Comparison of ENCODE assay signal across 8 cellular contexts in genomic region chr17:47789611-47790520, GRCh38. TPM values are rescaled to one million over a fixed set of nuclear protein-coding genes. Genes with fewer than 3 reads are reported as not detected.
DNase-seq lines count a peak whose midpoint lies in the region; ATAC-seq, FAIRE-seq and TF ChIP-seq lines count a peak whose summit lies in the region.

No MANE protein-coding gene starts in this region.

- peak; percentile 73 to 74 for ATAC-seq in CD4-positive, CD25-positive, alpha-beta regulatory T cell (ENCODE audit: low read depth in 2 of 2)
- ATAC-seq in K562 = peak; percentile 99
- ATAC-seq in HG03442 (IDR thresholded peaks at IDR 0.05; ENCODE audit: unreplicated experiment) = no peak

- intact Hi-C loops in K562 (cut with micrococcal nuclease) = no loop called here
- intact Hi-C loops in spleen (cut with DNase I; ENCODE audit: low total_unique reads) = loop anchor here (10.0 kb wide), 1 partner anchor 95 kb away; the partner anchor contains the start of gene TBKBP1

- POLR2A ChIA-PET in K562 (lab: Yijun Ruan, JAX) = interaction anchor here (0.6 kb wide), 1 partner anchor 71 kb away, joined by 4 read pairs; no protein-coding TSS in a partner anchor

- H3K4me1 Mint-ChIP-seq in CD4-positive, CD25-positive, alpha-beta regulatory T cell = peaks cover 0 to 11% (median 5%) of the 10 kb centered on the region in 4 donors

- TF ChIP-seq CTCF in K562 (IDR thresholded peaks at IDR 0.05 in 2 of 3, conservative IDR thresholded peaks at IDR 0.05 in 1 of 3; ENCODE audit: insufficient read depth in 2 of 3, low read depth in 1 of 3, low read length in 3 of 3) (peak; percentile 60 to 72 (median 61)), spleen (IDR thresholded peaks at IDR 0.05 in 8 of 11, conservative IDR thresholded peaks at IDR 0.05 in 3 of 11) (peak in 10 of 11 experiments; percentile 11 to 64 (median 45))

- H3K4me3 Mint-ChIP-seq in CD4-positive, CD25-positive, alpha-beta regulatory T cell = peak overlapping the region in 3 of 4 donors; percentile 47 to 68 (median 62)

- no peaks in the 10 kb centered on the region for H3K9me1 ChIP-seq in K562 (ENCODE audit: control insufficient read depth, insufficient read depth, low read length)

- no peaks in the 10 kb centered on the region for H3K36me3 ChIP-seq in CD4-positive, CD25-positive, alpha-beta regulatory T cell (ENCODE audit: control insufficient read depth, insufficient read depth, low read length)
- H3K36me3 ChIP-seq in K562 (ENCODE audit: control insufficient read depth, insufficient read depth, low read length) (no peaks in the 10 kb centered on the region), spleen (no peaks in the 10 kb centered on the region)

- no peaks in the 10 kb centered on the region for H3K36me3 Mint-ChIP-seq in CD4-positive, CD25-positive, alpha-beta regulatory T cell

- 2% methylated on average over 41 of the region's 69 CpGs for WGBS in K562 (ENCODE audit: insufficient coverage, low coverage, missing lambda C conversion rate)
- 1 to 3% (median 2%) methylated on average over 33 to 69 of the region's 69 CpGs for WGBS in spleen, 5 donors

- H3K27ac ChIP-seq in CD4-positive, CD25-positive, alpha-beta regulatory T cell (ENCODE audit: insufficient read depth, low read length, poor library complexity, severe bottlenecking) = no peak overlapping the region
- H3K27ac ChIP-seq in K562 (ENCODE audit: extremely low read depth, low read depth, low read length) (no peak overlapping the region), spleen (no peak overlapping the region)

- peaks cover 81% of the 10 kb centered on the region for H3K27me3 Mint-ChIP-seq in CD4-positive, CD25-positive, alpha-beta regulatory T cell

- no TSS peak for BruUV-seq in K562 (replicated peaks; lab: Mats Ljungman, UMichigan)

- no peaks in the 10 kb centered on the region for H3K79me2 ChIP-seq in K562 (ENCODE audit: control insufficient read depth, insufficient read depth, low read length)

- no peak for TF ChIP-seq EP300 in K562 (IDR thresholded peaks at IDR 0.05; ENCODE audit: low read length)

- no peak overlapping the region for H3K4me3 ChIP-seq in CD4-positive, CD25-positive, alpha-beta regulatory T cell (ENCODE audit: low read depth, low read length)
- H3K4me3 ChIP-seq in K562 (no peak overlapping the region), spleen (peak overlapping the region; percentile 14 to 69 (median 44))

- peaks cover 36% of the 10 kb centered on the region for H3K27me3 ChIP-seq in CD4-positive, CD25-positive, alpha-beta regulatory T cell (ENCODE audit: control insufficient read depth, insufficient read depth, low read length)
- H3K27me3 ChIP-seq in K562 (ENCODE audit: control insufficient read depth in 2 of 2, insufficient read depth in 2 of 2, low read length in 2 of 2) = peaks cover 21 to 33% of the 10 kb centered on the region in 2 experiments; a peak in 3 of 5 replicates
- H3K27me3 ChIP-seq in spleen (replicated peaks in 1 of 7) = peaks cover 0 to 94% (median 70%) of the 10 kb centered on the region in 7 donors

- 0 out of 4 replicates have a peak overlapping the region, but pooled peaks of 1 of the 2 experiments have one; percentile 13 for H3K9ac ChIP-seq in K562 (ENCODE audit: insufficient read depth in 1 of 2, low read depth in 2 of 2, low read length in 2 of 2)

- TF ChIP-seq RAD21 in K562 (CRISPR knock-in tag; conservative IDR thresholded peaks at IDR 0.05 in 1 of 2, IDR thresholded peaks at IDR 0.05 in 1 of 2) = peak; percentile 42 to 76

- no peak for FAIRE-seq in K562 (lab: Jason Lieb, UNC)

- no peaks in the 10 kb centered on the region for H4K20me1 ChIP-seq in K562 (replicated peaks; ENCODE audit: control insufficient read depth, insufficient read depth, low read length)

- H2AFZ ChIP-seq in K562 (ENCODE audit: low read depth, low read length) = no peak overlapping the region; the same call in 1 of the 2 replicates

- CTCF ChIA-PET in K562 (lab: Yijun Ruan, JAX; ENCODE audit: low intra/inter-chr PET ratio) = interaction anchor here (0.6 kb wide), 1 partner anchor 92 kb away, joined by 3 read pairs; no protein-coding TSS in a partner anchor

- peaks cover 8% of the 10 kb centered on the region for H3K4me1 ChIP-seq in CD4-positive, CD25-positive, alpha-beta regulatory T cell (ENCODE audit: control insufficient read depth, insufficient read depth, low read length, poor library complexity, severe bottlenecking)
- H3K4me1 ChIP-seq in K562 (replicated peaks in 1 of 2; ENCODE audit: control insufficient read depth in 2 of 2, insufficient read depth in 2 of 2, low read length in 2 of 2) = peaks cover 0 to 9% of the 10 kb centered on the region in 2 experiments; a peak in 2 of 5 replicates
- H3K4me1 ChIP-seq in spleen = peaks cover 9 to 16% (median 10%) of the 10 kb centered on the region in 6 donors

- DNase-seq in CD4-positive, CD25-positive, alpha-beta regulatory T cell = peak in 2 of 3 donors; percentile 30 to 64
- DNase-seq in HuH-7.5 (ENCODE audit: low spot score) = peak; percentile 47
- DNase-seq in T-helper 1 cell = peak in 3 of 5 donors; percentile 25 to 66 (median 32)
- peak; percentile 26 to 71 (median 49) for DNase-seq in K562 (ENCODE audit: extremely low read depth in 1 of 4, low spot score in 3 of 4)
- peak; percentile 85 for DNase-seq in iPS-NIHi11 (ENCODE audit: low spot score)
- peak; percentile 85 for DNase-seq in spleen
- no peak for DNase-seq in NAMALWA (ENCODE audit: low spot score)

- H3K9me3 ChIP-seq in CD4-positive, CD25-positive, alpha-beta regulatory T cell (ENCODE audit: control insufficient read depth in 2 of 2, low read length in 2 of 2) = no peaks in the 10 kb centered on the region
- H3K9me3 ChIP-seq in K562 (replicated peaks; ENCODE audit: control insufficient read depth, insufficient read depth, low read depth, low read length) (no peaks in the 10 kb centered on the region), spleen (no peaks in the 10 kb centered on the region)

- TF ChIP-seq POLR2A in K562 (conservative IDR thresholded peaks at IDR 0.05) (no peak), spleen (IDR thresholded peaks at IDR 0.05) (no peak)

- peak overlapping the region; percentile 48; the same call in 1 of the 2 replicates for H3K4me2 ChIP-seq in K562 (ENCODE audit: insufficient read depth, low read length)

- peaks cover 0 to 3% (median 0%) of the 10 kb centered on the region in 7 donors for H3K9me3 Mint-ChIP-seq in CD4-positive, CD25-positive, alpha-beta regulatory T cell

- in situ Hi-C loops in K562 (cut with MboI) = no loop called here

- H3K27ac Mint-ChIP-seq in CD4-positive, CD25-positive, alpha-beta regulatory T cell = no peak overlapping the region

RNA-seq across cellular contexts. Expression of gene OSBPL7, which starts 31.7 kb away (rescaled TPM):
- 46.1 TPM for total RNA-seq in CD4-positive, CD25-positive, alpha-beta regulatory T cell
- 1 to 10 TPM; 2.1 to 5.1 (median 3.4) TPM for polyA plus RNA-seq in CD4-positive, CD25-positive, alpha-beta regulatory T cell
- total RNA-seq in K562 (2011; cell fraction: chromatin; rRNA removed; ENCODE audit: low replicate concordance) = 62.5 and 143 TPM in 2 replicates
- 91.2 and 91.6 TPM in 2 replicates for total RNA-seq in K562 (2011; cell fraction: nucleolus; rRNA removed)
- total RNA-seq in K562 (2011; cell fraction: nucleoplasm; rRNA removed) = 59.7 and 61.4 TPM in 2 replicates
- total RNA-seq in K562 (2014; rRNA removed) (6.1 and 7.3 TPM in 2 replicates), K562 (2014; rRNA removed; fragmentation: Illumina TruSeq; extraction: Trizol) (2.4 and 2.9 TPM in 2 replicates), K562 (2015; rRNA removed; fragmentation: Illumina TruSeq; extraction: Trizol) (5.8 and 6.7 TPM in 2 replicates), K562 (2021) (11.5 and 11.9 TPM in 2 replicates), spleen (10 to 100 TPM; 17.3 to 33.3 (median 23.0) TPM)
- polyA plus RNA-seq in K562 (2011; rRNA removed) (5.3 and 15.3 TPM in 2 replicates), K562 (2014; fragmentation: Illumina TruSeq; extraction: Trizol) (5.9 and 7.7 TPM in 2 replicates), K562 (2014; fragmentation: Nextera tagmentation; extraction: Ambion mirVana) (under 1 TPM; 0.32 to 0.48 TPM), K562 (2014; rRNA removed) (9.7 and 9.8 TPM in 2 replicates), spleen (10 to 100 TPM in 2 of 3 donors, 1 to 10 TPM in 1; 7.7 to 17.7 (median 10.7) TPM)
- 4.4 and 5.7 TPM in 2 replicates for polyA plus RNA-seq in K562 (2011; cell fraction: cytosol; rRNA removed)
- 122 and 141 TPM in 2 replicates for polyA plus RNA-seq in K562 (2011; cell fraction: nucleus; rRNA removed)
- 9.6 and 15.9 TPM in 2 replicates for polyA plus RNA-seq in K562 (2012)
- polyA minus RNA-seq in K562 (2011; rRNA and poly(A)+ RNA removed) = 4.7 and 5.6 TPM in 2 replicates
- polyA minus RNA-seq in K562 (2011; cell fraction: cytosol; rRNA and poly(A)+ RNA removed) = 8.6 and 9.9 TPM in 2 replicates
- polyA minus RNA-seq in K562 (2011; cell fraction: nucleus; rRNA and poly(A)+ RNA removed) = 38.2 and 40.1 TPM in 2 replicates

RNA-seq across cellular contexts. Expression of gene MRPL10, which starts 41.5 kb away (rescaled TPM):
- 40.8 TPM for total RNA-seq in CD4-positive, CD25-positive, alpha-beta regulatory T cell
- polyA plus RNA-seq in CD4-positive, CD25-positive, alpha-beta regulatory T cell = 10 to 100 TPM; 47.2 to 58.8 (median 54.2) TPM
- total RNA-seq in K562 (2011; cell fraction: chromatin; rRNA removed; ENCODE audit: low replicate concordance) = 25.1 and 49.5 TPM in 2 replicates
- total RNA-seq in K562 (2011; cell fraction: nucleolus; rRNA removed) = 40.0 and 45.0 TPM in 2 replicates
- 37.7 and 40.2 TPM in 2 replicates for total RNA-seq in K562 (2011; cell fraction: nucleoplasm; rRNA removed)
- 68.6 and 83.9 TPM in 2 replicates for total RNA-seq in K562 (2014; rRNA removed)
- total RNA-seq in K562 (2014; rRNA removed; fragmentation: Illumina TruSeq; extraction: Trizol) = 46.9 and 50.2 TPM in 2 replicates
- total RNA-seq in K562 (2015; rRNA removed; fragmentation: Illumina TruSeq; extraction: Trizol) = 52.3 and 53.1 TPM in 2 replicates
- 71.2 and 82.9 TPM in 2 replicates for total RNA-seq in K562 (2021)
- polyA plus RNA-seq in K562 (2011; rRNA removed) = 67.3 and 101 TPM in 2 replicates
- 154 and 231 TPM in 2 replicates for polyA plus RNA-seq in K562 (2011; cell fraction: cytosol; rRNA removed)
- polyA plus RNA-seq in K562 (2011; cell fraction: nucleus; rRNA removed) = 49.9 and 54.1 TPM in 2 replicates
- 60.8 and 104 TPM in 2 replicates for polyA plus RNA-seq in K562 (2012)
- 105 and 108 TPM in 2 replicates for polyA plus RNA-seq in K562 (2014; fragmentation: Illumina TruSeq; extraction: Trizol)
- polyA plus RNA-seq in K562 (2014; fragmentation: Nextera tagmentation; extraction: Ambion mirVana) = 10 to 100 TPM; 27.8 to 47.8 TPM
- 67.4 and 83.9 TPM in 2 replicates for polyA plus RNA-seq in K562 (2014; rRNA removed)
- polyA minus RNA-seq in K562 (2011; rRNA and poly(A)+ RNA removed) = 82.5 and 100 TPM in 2 replicates
- polyA minus RNA-seq in K562 (2011; cell fraction: cytosol; rRNA and poly(A)+ RNA removed) = 43.6 and 55.3 TPM in 2 replicates
- polyA minus RNA-seq in K562 (2011; cell fraction: nucleus; rRNA and poly(A)+ RNA removed) = 28.5 and 32.1 TPM in 2 replicates
- total RNA-seq in spleen = 10 to 100 TPM; 24.4 to 46.1 (median 32.2) TPM
- 10 to 100 TPM; 27.2 to 42.3 (median 36.2) TPM for polyA plus RNA-seq in spleen

RNA-seq across cellular contexts. Expression of gene LRRC46, which starts 41.6 kb away (rescaled TPM):
- 0.20 TPM for total RNA-seq in CD4-positive, CD25-positive, alpha-beta regulatory T cell
- under 1 TPM; 0.11 to 0.48 (median 0.21) TPM for polyA plus RNA-seq in CD4-positive, CD25-positive, alpha-beta regulatory T cell
- total RNA-seq in K562 (2011; cell fraction: chromatin; rRNA removed; ENCODE audit: low replicate concordance) = 1.0 and 1.1 TPM in 2 replicates
- total RNA-seq in K562 (2011; cell fraction: nucleolus; rRNA removed) = 0.50 and 0.66 TPM in 2 replicates
- 1.1 TPM in 2 replicates for total RNA-seq in K562 (2011; cell fraction: nucleoplasm; rRNA removed)
- total RNA-seq in K562 (2014; rRNA removed) (0.37 TPM in 1 of 2 replicates, not detected in the other), K562 (2014; rRNA removed; fragmentation: Illumina TruSeq; extraction: Trizol) (0.22 and 0.40 TPM in 2 replicates), K562 (2015; rRNA removed; fragmentation: Illumina TruSeq; extraction: Trizol) (0.47 and 0.64 TPM in 2 replicates), K562 (2021) (0.73 and 1.0 TPM in 2 replicates), spleen (1 to 10 TPM in 3 of 7 donors, under 1 TPM in 4; 0.42 to 1.3 (median 0.66) TPM)
- polyA plus RNA-seq in K562 (2011; rRNA removed) (0.59 and 0.72 TPM in 2 replicates), K562 (2014; fragmentation: Illumina TruSeq; extraction: Trizol) (1.4 and 1.9 TPM in 2 replicates), K562 (2014; fragmentation: Nextera tagmentation; extraction: Ambion mirVana) (under 1 TPM; 0.39 TPM), K562 (2014; rRNA removed) (0.53 and 1.4 TPM in 2 replicates), spleen (1 to 10 TPM; 1.0 to 1.4 (median 1.2) TPM)
- polyA plus RNA-seq in K562 (2011; cell fraction: cytosol; rRNA removed) = 0.88 and 0.94 TPM in 2 replicates
- polyA plus RNA-seq in K562 (2011; cell fraction: nucleus; rRNA removed) = 1.5 and 2.2 TPM in 2 replicates
- 1.5 and 2.6 TPM in 2 replicates for polyA plus RNA-seq in K562 (2012)
- polyA minus RNA-seq in K562 (2011; rRNA and poly(A)+ RNA removed) = 0.30 and 0.42 TPM in 2 replicates
- not detected in 2 replicates for polyA minus RNA-seq in K562 (2011; cell fraction: cytosol; rRNA and poly(A)+ RNA removed)
- polyA minus RNA-seq in K562 (2011; cell fraction: nucleus; rRNA and poly(A)+ RNA removed) = 0.27 and 0.44 TPM in 2 replicates

RNA-seq across cellular contexts. Expression of gene SCRN2, which starts 51.2 kb away (rescaled TPM):
- total RNA-seq in CD4-positive, CD25-positive, alpha-beta regulatory T cell = 24.4 TPM
- 10 to 100 TPM; 15.9 to 30.9 (median 21.2) TPM for polyA plus RNA-seq in CD4-positive, CD25-positive, alpha-beta regulatory T cell
- total RNA-seq in K562 (2011; cell fraction: chromatin; rRNA removed; ENCODE audit: low replicate concordance) = 69.2 and 220 TPM in 2 replicates
- total RNA-seq in K562 (2011; cell fraction: nucleolus; rRNA removed) = 148 and 158 TPM in 2 replicates
- 96.5 and 102 TPM in 2 replicates for total RNA-seq in K562 (2011; cell fraction: nucleoplasm; rRNA removed)
- total RNA-seq in K562 (2014; rRNA removed) = 23.2 and 29.9 TPM in 2 replicates
- 5.7 and 8.5 TPM in 2 replicates for total RNA-seq in K562 (2014; rRNA removed; fragmentation: Illumina TruSeq; extraction: Trizol)
- total RNA-seq in K562 (2015; rRNA removed; fragmentation: Illumina TruSeq; extraction: Trizol) = 11.8 and 13.7 TPM in 2 replicates
- 24.0 and 28.8 TPM in 2 replicates for total RNA-seq in K562 (2021)
- 19.3 and 32.0 TPM in 2 replicates for polyA plus RNA-seq in K562 (2011; rRNA removed)
- 25.1 and 31.5 TPM in 2 replicates for polyA plus RNA-seq in K562 (2011; cell fraction: cytosol; rRNA removed)
- polyA plus RNA-seq in K562 (2011; cell fraction: nucleus; rRNA removed) = 364 and 377 TPM in 2 replicates
- 26.3 and 41.4 TPM in 2 replicates for polyA plus RNA-seq in K562 (2012)
- 13.6 and 20.9 TPM in 2 replicates for polyA plus RNA-seq in K562 (2014; fragmentation: Illumina TruSeq; extraction: Trizol)
- polyA plus RNA-seq in K562 (2014; fragmentation: Nextera tagmentation; extraction: Ambion mirVana) = 1 to 10 TPM in 1 of 2 experiments, under 1 TPM in 1; 0.25 to 1.2 TPM
- 31.9 and 32.9 TPM in 2 replicates for polyA plus RNA-seq in K562 (2014; rRNA removed)
- polyA minus RNA-seq in K562 (2011; rRNA and poly(A)+ RNA removed) = 10.1 and 10.3 TPM in 2 replicates
- 6.3 and 8.0 TPM in 2 replicates for polyA minus RNA-seq in K562 (2011; cell fraction: cytosol; rRNA and poly(A)+ RNA removed)
- 64.5 and 81.4 TPM in 2 replicates for polyA minus RNA-seq in K562 (2011; cell fraction: nucleus; rRNA and poly(A)+ RNA removed)
- total RNA-seq in spleen = 10 to 100 TPM; 37.5 to 59.4 (median 49.0) TPM
- 10 to 100 TPM; 38.9 to 58.0 (median 50.4) TPM for polyA plus RNA-seq in spleen

RNA-seq across cellular contexts. Expression of gene TBX21, which starts 56.8 kb away (rescaled TPM):
- 15.7 TPM for total RNA-seq in CD4-positive, CD25-positive, alpha-beta regulatory T cell
- 1 to 10 TPM; 3.8 to 8.5 (median 5.2) TPM for polyA plus RNA-seq in CD4-positive, CD25-positive, alpha-beta regulatory T cell
- total RNA-seq in K562 (2011; cell fraction: chromatin; rRNA removed; ENCODE audit: low replicate concordance) = not detected in 2 replicates
- total RNA-seq in K562 (2011; cell fraction: nucleolus; rRNA removed) = not detected in 2 replicates
- not detected in 2 replicates for total RNA-seq in K562 (2011; cell fraction: nucleoplasm; rRNA removed)
- total RNA-seq in K562 (2014; rRNA removed) = not detected in 2 replicates
- total RNA-seq in K562 (2014; rRNA removed; fragmentation: Illumina TruSeq; extraction: Trizol) = not detected in 2 replicates
- not detected in 2 replicates for total RNA-seq in K562 (2015; rRNA removed; fragmentation: Illumina TruSeq; extraction: Trizol)
- 0.07 and 0.18 TPM in 2 replicates for total RNA-seq in K562 (2021)
- polyA plus RNA-seq in K562 (2011; rRNA removed) = not detected in 2 replicates
- polyA plus RNA-seq in K562 (2011; cell fraction: cytosol; rRNA removed) = not detected in 2 replicates
- not detected in 2 replicates for polyA plus RNA-seq in K562 (2011; cell fraction: nucleus; rRNA removed)
- polyA plus RNA-seq in K562 (2012) = not detected in 2 replicates
- polyA plus RNA-seq in K562 (2014; fragmentation: Illumina TruSeq; extraction: Trizol) = not detected in 2 replicates
- not detected for polyA plus RNA-seq in K562 (2014; fragmentation: Nextera tagmentation; extraction: Ambion mirVana)
- polyA plus RNA-seq in K562 (2014; rRNA removed) = not detected in 2 replicates
- not detected in 2 replicates for polyA minus RNA-seq in K562 (2011; rRNA and poly(A)+ RNA removed)
- polyA minus RNA-seq in K562 (2011; cell fraction: cytosol; rRNA and poly(A)+ RNA removed) = not detected in 2 replicates
- polyA minus RNA-seq in K562 (2011; cell fraction: nucleus; rRNA and poly(A)+ RNA removed) = not detected in 2 replicates
- 10 to 100 TPM; 10.4 to 21.7 (median 12.2) TPM for total RNA-seq in spleen
- 1 to 10 TPM; 2.6 to 8.3 (median 3.8) TPM for polyA plus RNA-seq in spleen

Comparison
In these comparisons a context has a peak if more than half of its experiments do, and no peak if none do; other contexts are left out.
1. H3K4me3 ChIP-seq: peak in spleen (8 of 8); none in CD4-positive, CD25-positive, alpha-beta regulatory T cell (single experiment) and K562 (single experiment).